ENCODE assay signal across 1 cellular context in genomic region chr16:87862597-87863326, GRCh38.
TF ChIP-seq lines count a peak whose summit lies in the region.

No MANE protein-coding gene starts in this region.

TF ChIP-seq in A549, 52 proteins besides CTCF, POLR2A, EP300 and RAD21:
- peak; percentile 67 for TF ChIP-seq MAX (IDR thresholded peaks at IDR 0.05)
- peak; percentile 15; the same call in 1 of the 2 replicates for TF ChIP-seq HOXA7 (CRISPR knock-in tag; IDR thresholded peaks at IDR 0.05)
- TF ChIP-seq FOSB (CRISPR knock-in tag; IDR thresholded peaks at IDR 0.05) = 0 out of 2 replicates have a peak, but pooled peaks have one; percentile 38
- 0 out of 3 replicates have a peak, but pooled peaks have one; percentile 7 for TF ChIP-seq BCL3 (IDR thresholded peaks at IDR 0.05)
- TF ChIP-seq USF2 (IDR thresholded peaks at IDR 0.05) = peak; percentile 4; the same call in 1 of the 2 replicates
- TF ChIP-seq JUN (IDR thresholded peaks at IDR 0.05) = peak; percentile 27 to 70; a peak in 2 of 5 replicates
TF ChIP-seq in A549: peak in this region for 6; not testable (repeated sequence) for 46.
